ENCODE assay signal across 19 cellular contexts in genomic region chr20:48752963-48753362, GRCh38.
DNase-seq lines count a peak whose midpoint lies in the region; ATAC-seq and TF ChIP-seq lines count a peak whose summit lies in the region.
"Had no signal": no experiment of that assay in that cellular context is flagged by ENCODE, and none has a peak within 500 bp of the region (broad histone marks: within the 10 kb centered on the region; RNA-seq: fewer than 3 reads in every experiment).

No MANE protein-coding gene starts in this region.

- H3K4me3 ChIP-seq in SJCRH30 (no peak overlapping the region), body of pancreas (no peak overlapping the region)
- H3K4me3 ChIP-seq: breast epithelium, esophagus muscularis mucosa, stomach had no signal

- H3K27me3 Mint-ChIP-seq in activated naive CD8-positive, alpha-beta T cell: no peaks in the 10 kb centered on the region
- H3K27me3 Mint-ChIP-seq in activated naive CD8-positive, alpha-beta T cell treated with anti-CD3 and anti-CD28 coated beads, Interleukin-2, amount 50 U/mL, for 24 hours: no peaks in the 10 kb centered on the region
- H3K27me3 Mint-ChIP-seq in activated CD4-positive, alpha-beta memory T cell treated with anti-CD3 and anti-CD28 coated beads, Interleukin-2, amount 10 ng/mL, durations not matched to agents 7 days and 5 days: no peaks in the 10 kb centered on the region
- peaks cover 38% of the 10 kb centered on the region for H3K27me3 Mint-ChIP-seq in glutamatergic neuron (ENCODE audit: unreplicated experiment)

- CTCF ChIA-PET in activated CD4-positive, alpha-beta memory T cell treated with anti-CD3 and anti-CD28 coated beads, Interleukin-2, amount 10 ng/mL, durations not matched to agents 7 days and 5 days (lab: Charles Lee): interaction anchor here (2.5 kb wide), 1 partner anchor 13 kb away, joined by 8 read pairs; no protein-coding TSS in a partner anchor

- H3K27ac Mint-ChIP-seq in activated naive CD8-positive, alpha-beta T cell: peak overlapping the region; percentile 86
- H3K27ac Mint-ChIP-seq in activated naive CD8-positive, alpha-beta T cell treated with anti-CD3 and anti-CD28 coated beads, Interleukin-2, amount 50 U/mL, for 24 hours: no peak overlapping the region
- peak overlapping the region; percentile 70 for H3K27ac Mint-ChIP-seq in activated CD4-positive, alpha-beta memory T cell treated with anti-CD3 and anti-CD28 coated beads, Interleukin-2, amount 10 ng/mL, durations not matched to agents 7 days and 5 days
- H3K27ac Mint-ChIP-seq in glutamatergic neuron (ENCODE audit: unreplicated experiment): peak overlapping the region; percentile 98
- H3K27ac Mint-ChIP-seq: type B pancreatic cell had no signal

- TF ChIP-seq CTCF in glutamatergic neuron (IDR thresholded peaks at IDR 0.05; ENCODE audit: partially characterized antibody, unreplicated experiment): no peak
- TF ChIP-seq CTCF in body of pancreas (IDR thresholded peaks at IDR 0.05): no peak

- H3K4me3 Mint-ChIP-seq in activated naive CD8-positive, alpha-beta T cell: peak overlapping the region; percentile 63
- no peak overlapping the region for H3K4me3 Mint-ChIP-seq in activated naive CD8-positive, alpha-beta T cell treated with anti-CD3 and anti-CD28 coated beads, Interleukin-2, amount 50 U/mL, for 24 hours
- H3K4me3 Mint-ChIP-seq in activated CD4-positive, alpha-beta memory T cell treated with anti-CD3 and anti-CD28 coated beads, Interleukin-2, amount 10 ng/mL, durations not matched to agents 7 days and 5 days: no peak overlapping the region
- H3K4me3 Mint-ChIP-seq in glutamatergic neuron (ENCODE audit: unreplicated experiment): peak overlapping the region; percentile 49
- H3K4me3 Mint-ChIP-seq: type B pancreatic cell had no signal

- peaks cover 91% of the 10 kb centered on the region for H3K4me1 Mint-ChIP-seq in activated naive CD8-positive, alpha-beta T cell (ENCODE audit: low read depth)
- peaks cover 81% of the 10 kb centered on the region for H3K4me1 Mint-ChIP-seq in activated naive CD8-positive, alpha-beta T cell treated with anti-CD3 and anti-CD28 coated beads, Interleukin-2, amount 50 U/mL, for 24 hours
- peaks cover 91% of the 10 kb centered on the region for H3K4me1 Mint-ChIP-seq in activated CD4-positive, alpha-beta memory T cell treated with anti-CD3 and anti-CD28 coated beads, Interleukin-2, amount 10 ng/mL, durations not matched to agents 7 days and 5 days
- H3K4me1 Mint-ChIP-seq in glutamatergic neuron (ENCODE audit: low read depth, unreplicated experiment): peaks cover 80% of the 10 kb centered on the region

- POLR2A ChIA-PET in activated CD4-positive, alpha-beta memory T cell treated with anti-CD3 and anti-CD28 coated beads, Interleukin-2, amount 10 ng/mL, durations not matched to agents 7 days and 5 days (lab: Charles Lee): interaction anchor here (1.3 to 4.3 kb wide), 4 partner anchors 13 to 36 kb away, joined by 4 to 58 read pairs (median 4); no protein-coding TSS in a partner anchor

- intact Hi-C loops in body of pancreas (cut with DNase I): no loop called here

- no peak for TF ChIP-seq POLR2A in body of pancreas (IDR thresholded peaks at IDR 0.05)

- DNase-seq in activated naive CD8-positive, alpha-beta T cell treated with anti-CD3 and anti-CD28 coated beads, Interleukin-2, amount 50 U/mL, for 24 hours: no peak
- no peak for DNase-seq in activated CD4-positive, alpha-beta memory T cell treated with anti-CD3 and anti-CD28 coated beads, Interleukin-2, amount 10 ng/mL, durations not matched to agents 7 days and 5 days
- DNase-seq in glutamatergic neuron (no peak), SJCRH30 (no peak), body of pancreas (no peak)
- DNase-seq: activated CD8-positive, alpha-beta memory T cell treated with anti-CD3 and anti-CD28 coated beads, Interleukin-2, amount 50 U/mL, for 4 hours; Calu3; KG1; left colon; NCI-H2029 treated with DMSO at 0.1 percent for 48 hours; NCI-H524 treated with DMSO at 0.1 percent for 48 hours; occipital lobe; stomach had no signal

- no peak for ATAC-seq in activated naive CD8-positive, alpha-beta T cell treated with anti-CD3 and anti-CD28 coated beads, Interleukin-2, amount 50 U/mL, for 24 hours
- ATAC-seq in HG02852 (IDR thresholded peaks at IDR 0.05; ENCODE audit: unreplicated experiment) (no peak), body of pancreas (no peak)
- ATAC-seq: left colon, sciatic nerve had no signal

- H3K27ac ChIP-seq in SJCRH30: no peak overlapping the region
- no peak overlapping the region for H3K27ac ChIP-seq in body of pancreas
- H3K27ac ChIP-seq: breast epithelium, esophagus muscularis mucosa, stomach had no signal

- WGBS in body of pancreas, 2 donors: 82 to 84% methylated on average over 6 of the region's 6 CpGs

- H3K9me3 Mint-ChIP-seq in activated naive CD8-positive, alpha-beta T cell (ENCODE audit: low read depth): peaks cover 4% of the 10 kb centered on the region
- peaks cover 24% of the 10 kb centered on the region for H3K9me3 Mint-ChIP-seq in activated naive CD8-positive, alpha-beta T cell treated with anti-CD3 and anti-CD28 coated beads, Interleukin-2, amount 50 U/mL, for 24 hours
- peaks cover 11% of the 10 kb centered on the region for H3K9me3 Mint-ChIP-seq in activated CD4-positive, alpha-beta memory T cell treated with anti-CD3 and anti-CD28 coated beads, Interleukin-2, amount 10 ng/mL, durations not matched to agents 7 days and 5 days
- H3K9me3 Mint-ChIP-seq in glutamatergic neuron (ENCODE audit: unreplicated experiment): peaks cover 48% of the 10 kb centered on the region

- H3K9me3 ChIP-seq in SJCRH30 (replicated peaks) (0 out of 2 replicates have a peak, but pooled peaks cover 8% of the 10 kb centered on the region), body of pancreas (no peaks in the 10 kb centered on the region)
- H3K9me3 ChIP-seq: breast epithelium had no signal

- H3K36me3 ChIP-seq in SJCRH30 (peaks cover 7% of the 10 kb centered on the region), body of pancreas (replicated peaks in 1 of 2; ENCODE audit: insufficient read depth in 1 of 2, low read depth in 2 of 2) (no peaks in the 10 kb centered on the region)
- H3K36me3 ChIP-seq: breast epithelium, stomach had no signal

- H3K4me1 ChIP-seq in SJCRH30 (peaks cover 12% of the 10 kb centered on the region), body of pancreas (no peaks in the 10 kb centered on the region)
- H3K4me1 ChIP-seq: breast epithelium had no signal

- peaks cover 20% of the 10 kb centered on the region for H3K36me3 Mint-ChIP-seq in activated naive CD8-positive, alpha-beta T cell
- H3K36me3 Mint-ChIP-seq in activated naive CD8-positive, alpha-beta T cell treated with anti-CD3 and anti-CD28 coated beads, Interleukin-2, amount 50 U/mL, for 24 hours (ENCODE audit: low read depth): peaks cover 58% of the 10 kb centered on the region
- peaks cover 95% of the 10 kb centered on the region for H3K36me3 Mint-ChIP-seq in activated CD4-positive, alpha-beta memory T cell treated with anti-CD3 and anti-CD28 coated beads, Interleukin-2, amount 10 ng/mL, durations not matched to agents 7 days and 5 days (ENCODE audit: low read depth)
- peaks cover 13% of the 10 kb centered on the region for H3K36me3 Mint-ChIP-seq in glutamatergic neuron (ENCODE audit: unreplicated experiment)
- H3K36me3 Mint-ChIP-seq: type B pancreatic cell had no signal

- H3K27me3 ChIP-seq in SJCRH30 (no peaks in the 10 kb centered on the region), body of pancreas (no peaks in the 10 kb centered on the region)
- H3K27me3 ChIP-seq: breast epithelium, esophagus muscularis mucosa, stomach had no signal

Comparison
In these comparisons a context has a peak if more than half of its experiments do, and no peak if none do; other contexts are left out.
1. H3K4me3 Mint-ChIP-seq: peak in activated naive CD8-positive, alpha-beta T cell (single experiment) and glutamatergic neuron (single experiment); none in activated naive CD8-positive, alpha-beta T cell treated with anti-CD3 and anti-CD28 coated beads, Interleukin-2, amount 50 U/mL, for 24 hours (single experiment) and activated CD4-positive, alpha-beta memory T cell treated with anti-CD3 and anti-CD28 coated beads, Interleukin-2, amount 10 ng/mL, durations not matched to agents 7 days and 5 days (single experiment).